In the genomic region with DNA sequence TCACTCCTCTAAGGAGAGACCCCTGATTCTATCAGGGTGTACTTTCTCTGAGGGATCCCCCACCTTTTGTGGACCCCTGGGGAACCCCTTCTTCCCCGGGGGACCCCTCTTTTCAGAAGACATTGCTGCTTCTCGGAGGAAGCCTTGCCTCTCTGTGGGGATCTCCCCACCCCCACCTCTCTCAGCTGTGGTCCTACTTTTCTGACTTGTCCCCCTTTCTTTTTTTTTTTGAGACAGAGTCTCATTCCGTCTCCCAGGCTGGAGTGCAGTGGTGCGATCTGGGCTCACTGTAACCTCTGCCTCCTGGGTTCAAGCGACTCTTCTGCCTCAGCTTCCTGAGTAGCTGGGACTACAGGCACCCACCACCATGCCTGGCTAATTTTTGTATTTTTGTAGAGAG, we compare ENCODE assay signal across 8 cellular contexts. TPM values are rescaled to one million over a fixed set of nuclear protein-coding genes. Genes with fewer than 3 reads are reported as not detected.
DNase-seq lines count a peak whose midpoint lies in the region; ATAC-seq and TF ChIP-seq lines count a peak whose summit lies in the region.

No MANE protein-coding gene starts in this region.

- H3K27me3 Mint-ChIP-seq in H9 (ENCODE audit: low read depth) (peaks cover 4% of the 10 kb centered on the region; the same call in 1 of the 2 replicates), T-cell (no peaks in the 10 kb centered on the region)

- no peak overlapping the region for H2AK5ac ChIP-seq in H9 (ENCODE audit: insufficient read length, low read length)

- H3K23ac ChIP-seq in H9 (ENCODE audit: insufficient read length, low read depth, low read length) = no peak overlapping the region

- POLR2A ChIA-PET in T-cell (lab: Charles Lee) = interaction anchor here in 1 of 2 donors (0.8 kb wide), 1 partner anchor 72 kb away, joined by 7 read pairs; no protein-coding TSS in a partner anchor

- ATAC-seq in T-cell (replicated peaks in 1 of 4) = no peak
- ATAC-seq in HG03045 (IDR thresholded peaks at IDR 0.05; ENCODE audit: unreplicated experiment) = no peak

- H3K4me3 ChIP-seq in fibroblast of the aortic adventitia (ENCODE audit: low read depth, low read length) = peak overlapping the region; percentile 80
- H3K4me3 ChIP-seq in skeletal muscle tissue (ENCODE audit: low read length in 3 of 3) = peak overlapping the region in 1 of 3 donors; percentile 67

- H3K4me2 ChIP-seq in H9 (ENCODE audit: insufficient read depth, insufficient read length, low read length) = no peak overlapping the region

- peaks cover 0 to 9% (median 3%) of the 10 kb centered on the region in 3 experiments; a peak in 2 of 7 replicates for H3K36me3 Mint-ChIP-seq in H9 (ENCODE audit: insufficient read depth in 1 of 3, low read depth in 3 of 3)
- H3K36me3 Mint-ChIP-seq in T-cell = peaks cover 8% of the 10 kb centered on the region

- peaks cover 10% of the 10 kb centered on the region; the same call in 1 of the 2 replicates for H3K79me2 ChIP-seq in H9 (ENCODE audit: insufficient read depth, low read length)

- no peak overlapping the region for H3K14ac ChIP-seq in H9 (ENCODE audit: insufficient read depth, low read length)

- no peak overlapping the region for H2BK15ac ChIP-seq in H9 (ENCODE audit: low read depth, low read length)

- H3K4ac ChIP-seq in H9 (ENCODE audit: low read depth, low read length) = no peak overlapping the region

- H3K9ac ChIP-seq in H9 (ENCODE audit: extremely low read depth, insufficient read length, low read length) (no peak overlapping the region), skeletal muscle tissue (ENCODE audit: low read depth in 1 of 3, low read length in 3 of 3) (peak overlapping the region in 2 of 3 donors; percentile 87 to 90)

- no peak overlapping the region for H4K91ac ChIP-seq in H9 (ENCODE audit: insufficient read length, low read depth, low read length)

- H3K9me3 Mint-ChIP-seq in H9 (peaks cover 4 to 5% of the 10 kb centered on the region in 2 experiments; a peak in 4 of 5 replicates), T-cell (no peaks in the 10 kb centered on the region)

- no peak overlapping the region for H2BK20ac ChIP-seq in H9 (ENCODE audit: low read depth, low read length, poor library complexity, severe bottlenecking)

- H2BK12ac ChIP-seq in H9 (ENCODE audit: insufficient read length, low read depth, low read length) = no peak overlapping the region

- H3T11ph ChIP-seq in H9 (ENCODE audit: low read length) = no peak overlapping the region

- peaks cover 5% of the 10 kb centered on the region for H3K79me1 ChIP-seq in H9 (ENCODE audit: insufficient read depth, low read depth, low read length, poor library complexity, severe bottlenecking)

- no peaks in the 10 kb centered on the region for H4K20me1 ChIP-seq in H9 (ENCODE audit: control insufficient read depth, insufficient read depth, insufficient read length)

- peaks cover 10% of the 10 kb centered on the region for H3K23me2 ChIP-seq in H9 (ENCODE audit: insufficient read length, low read depth, low read length, poor library complexity, severe bottlenecking)

- H4K8ac ChIP-seq in H9 (replicated peaks; ENCODE audit: insufficient read length, low read depth, low read length) = no peak overlapping the region

- H3K9me3 ChIP-seq in H9 (ENCODE audit: control insufficient read depth, low read depth, low read length) (no peaks in the 10 kb centered on the region), skeletal muscle tissue (ENCODE audit: control insufficient read depth in 3 of 3, low read length in 3 of 3) (no peaks in the 10 kb centered on the region)

- H3K4me1 Mint-ChIP-seq in H9 (peaks cover 29% of the 10 kb centered on the region in 2 experiments), T-cell (peaks cover 57 to 59% (median 58%) of the 10 kb centered on the region in 3 donors)

- H2BK120ac ChIP-seq in H9 (ENCODE audit: low read depth, low read length, poor library complexity, severe bottlenecking) = no peak overlapping the region

- no peak overlapping the region for H3K56ac ChIP-seq in H9 (ENCODE audit: insufficient read length, low read depth, low read length)

- H3K27me3 ChIP-seq in H9 (ENCODE audit: insufficient read depth, low read length) (no peaks in the 10 kb centered on the region), skeletal muscle tissue (ENCODE audit: control insufficient read depth in 3 of 3, insufficient read depth in 3 of 3, low read length in 3 of 3) (no peaks in the 10 kb centered on the region)

- H3K27ac ChIP-seq in H9 (ENCODE audit: insufficient read length, low read depth, low read length) (no peak overlapping the region), skeletal muscle tissue (ENCODE audit: low read depth, low read length) (peak overlapping the region; percentile 88)

- H3K18ac ChIP-seq in H9 (ENCODE audit: insufficient read length, low read depth, low read length) = no peak overlapping the region

- WGBS in H9 (ENCODE audit: extremely low coverage, insufficient read length, low lambda C conversion rate) = no CpG with 5 or more reads among the region's 5 CpGs

- H2AFZ ChIP-seq in H9 (ENCODE audit: low read length) = no peak overlapping the region

- peak overlapping the region in 2 of 3 experiments; percentile 72 to 75; a peak in 3 of 7 replicates for H3K27ac Mint-ChIP-seq in H9
- peak overlapping the region; percentile 84 to 90 for H3K27ac Mint-ChIP-seq in T-cell

- H3K36me3 ChIP-seq in skeletal muscle tissue (ENCODE audit: control insufficient read depth in 3 of 3, insufficient read depth in 3 of 3, low read length in 3 of 3) = no peaks in the 10 kb centered on the region

- DNase-seq in H9 = no peak
- DNase-seq in T-cell = no peak
- no peak for DNase-seq in fibroblast of the aortic adventitia (ENCODE audit: low read depth)
- no peak for DNase-seq in SHP77 (lab: John Stamatoyannopoulos, UW)
- no peak for DNase-seq in NCI-H146 (lab: John Stamatoyannopoulos, UW)
- no peak for DNase-seq in epidermal melanocyte (ENCODE audit: insufficient read length, low spot score)

- CTCF ChIA-PET in T-cell (lab: Charles Lee) = no interaction called here

- TF ChIP-seq CTCF in H9 (conservative IDR thresholded peaks at IDR 0.05) (no peak), fibroblast of the aortic adventitia (IDR thresholded peaks at IDR 0.05; ENCODE audit: insufficient read depth, low read length) (no peak)

- H2BK5ac ChIP-seq in H9 (ENCODE audit: insufficient read length, low read length) = no peak overlapping the region

- H3K4me3 Mint-ChIP-seq in H9 (peak overlapping the region; percentile 82 to 90), T-cell (peak overlapping the region; percentile 88 to 100 (median 91))

- no peak overlapping the region for H4K5ac ChIP-seq in H9 (ENCODE audit: insufficient read length, low read depth, low read length)

- H3K4me1 ChIP-seq in H9 (ENCODE audit: insufficient read depth, low read length) (no peaks in the 10 kb centered on the region; the same call in 1 of the 2 replicates), skeletal muscle tissue (ENCODE audit: control insufficient read depth in 3 of 3, insufficient read depth in 3 of 3, low read length in 3 of 3) (peaks cover 33 to 46% (median 40%) of the 10 kb centered on the region in 3 donors)

RNA-seq across cellular contexts. Expression of a gene that starts 18.4 kb away (rescaled TPM):
- total RNA-seq in H9 (2021) (189 and 198 TPM in 2 replicates), T-cell (100 to 1,000 TPM; 114 to 144 (median 133) TPM), fibroblast of the aortic adventitia (ENCODE audit: low replicate concordance) (36.7 and 46.4 TPM in 2 replicates), skeletal muscle tissue (19.8 TPM)
